8 cellular contexts compared by ENCODE assay signal in genomic region chr14:102516531-102517411, GRCh38. TPM values are rescaled to one million over a fixed set of nuclear protein-coding genes. Genes with fewer than 3 reads are reported as not detected.
A peak's percentile ranks its signal among the peaks of the same experiment; 100 is the strongest.
DNase-seq lines count a peak whose midpoint lies in the region; TF ChIP-seq lines count a peak whose summit lies in the region.

No MANE protein-coding gene starts in this region.

- H3K4me1 ChIP-seq in CD4-positive, alpha-beta memory T cell (ENCODE audit: insufficient read depth, low read length), result peaks cover 9% of the 10 kb centered on the region
- no peaks in the 10 kb centered on the region for H3K4me1 ChIP-seq in mesodermal cell (ENCODE audit: control insufficient read depth, insufficient read depth, low read length, poor library complexity, severe bottlenecking)

- no peaks in the 10 kb centered on the region for H3K9me3 ChIP-seq in CD4-positive, alpha-beta memory T cell (ENCODE audit: control insufficient read depth in 1 of 2, low read length in 2 of 2)
- no peaks in the 10 kb centered on the region for H3K9me3 ChIP-seq in mesodermal cell (ENCODE audit: control insufficient read depth, low read length)

- CTCF ChIA-PET in CD4-positive, alpha-beta memory T cell (lab: Charles Lee; ENCODE audit: partially characterized antibody), result interaction anchor here (0.6 to 12.2 kb wide), 13 partner anchors 8 to 200 kb away, joined by 3 to 252 read pairs (median 3); no protein-coding TSS in a partner anchor

- H3K27ac ChIP-seq in CD4-positive, alpha-beta memory T cell (ENCODE audit: low read depth, low read length), result peak overlapping the region; percentile 31
- no peak overlapping the region for H3K27ac ChIP-seq in mesodermal cell (ENCODE audit: low read depth, low read length, severe bottlenecking)

- peaks cover 2 to 3% of the 10 kb centered on the region in 2 donors for H3K27me3 Mint-ChIP-seq in CD4-positive, alpha-beta memory T cell

- no peaks in the 10 kb centered on the region for H3K36me3 ChIP-seq in CD4-positive, alpha-beta memory T cell (ENCODE audit: insufficient read depth, low read length)
- H3K36me3 ChIP-seq in mesodermal cell (ENCODE audit: control insufficient read depth, insufficient read depth, low read length), result no peaks in the 10 kb centered on the region

- POLR2A ChIA-PET in CD4-positive, alpha-beta memory T cell (lab: Charles Lee; ENCODE audit: partially characterized antibody), result interaction anchor here (1.4 to 2.1 kb wide), 2 partner anchors 15 to 78 kb away, joined by 4 to 6 read pairs; no protein-coding TSS in a partner anchor

- 1 to 2% methylated on average over 64 to 85 of the region's 98 CpGs for whole genome bisulfite sequencing in mesodermal cell (ENCODE audit: insufficient coverage in 2 of 2), 2 experiments

- peak; percentile 76 for TF ChIP-seq CTCF in GM20000 (IDR thresholded peaks at IDR 0.05; ENCODE audit: extremely low read depth, missing control alignments)

- no peaks in the 10 kb centered on the region for H3K27me3 ChIP-seq in CD4-positive, alpha-beta memory T cell (ENCODE audit: insufficient read depth, low read length)

- H3K4me3 Mint-ChIP-seq in CD4-positive, alpha-beta memory T cell, result peak overlapping the region; percentile 75 to 89 (median 84)

- H3K4me3 ChIP-seq in CD4-positive, alpha-beta memory T cell (ENCODE audit: low read length in 2 of 2), result peak overlapping the region in 1 of 2 donors; percentile 64
- peak overlapping the region; percentile 57 for H3K4me3 ChIP-seq in mesodermal cell (ENCODE audit: extremely low read depth, insufficient read depth, low read length, poor library complexity, severe bottlenecking)

- H3K4me1 Mint-ChIP-seq in CD4-positive, alpha-beta memory T cell, result peaks cover 3 to 9% (median 4%) of the 10 kb centered on the region in 4 donors

- intact Hi-C loops in CD4-positive, alpha-beta memory T cell (cut with micrococcal nuclease), result loop anchor here (5.0 kb wide), 2 partner anchors 199 to 554 kb away; partner anchors contain the start of genes DYNC1H1 and ZNF839

- H3K27ac Mint-ChIP-seq in CD4-positive, alpha-beta memory T cell, result peak overlapping the region in 4 of 7 donors; percentile 46 to 86 (median 57)

- H3K36me3 Mint-ChIP-seq in CD4-positive, alpha-beta memory T cell, result no peaks in the 10 kb centered on the region

- peak in 4 of 5 donors; percentile 49 to 71 (median 57) for DNase-seq in CD4-positive, alpha-beta memory T cell
- DNase-seq in GM20000 (ENCODE audit: low spot score) (peak; percentile 90), NAMALWA (ENCODE audit: low spot score) (peak; percentile 55), NCI-H187 treated with DMSO at 0.1 percent for 48 hours (lab: John Stamatoyannopoulos, UW) (no peak)
- DNase-seq in activated CD4-positive, alpha-beta T cell treated with anti-CD3 and anti-CD28 coated beads, Interleukin-2, amount 50 U/mL, for 24 hours (ENCODE audit: low read depth in 1 of 2, low spot score in 1 of 2), result peak; percentile 38 to 44
- DNase-seq in effector CD4-positive, alpha-beta T cell, result peak; percentile 49
- DNase-seq in stimulated activated CD8-positive, alpha-beta memory T cell treated with anti-CD3 and anti-CD28 coated beads, Interleukin-4, amount 100 ng/mL, for 48 hours, result peak; percentile 81

- H3K9me3 Mint-ChIP-seq in CD4-positive, alpha-beta memory T cell, result no peaks in the 10 kb centered on the region

RNA-seq across cellular contexts. Expression of gene ANKRD9, which starts 7.2 kb away (rescaled TPM):
- total RNA-seq in CD4-positive, alpha-beta memory T cell, result 1 to 10 TPM; 1.8 to 2.5 TPM
- under 1 TPM in 1 of 2 donors, not detected in 1; 0.69 TPM for polyA plus RNA-seq in CD4-positive, alpha-beta memory T cell
- 19.6 TPM for polyA plus RNA-seq in mesodermal cell (2013, experiment 1 of 2)
- 15.8 TPM for polyA plus RNA-seq in mesodermal cell (2013, experiment 2 of 2)
